ENCODE assay signal across 8 cellular contexts in genomic region chr5:144169904-144170275, GRCh38. TPM values are rescaled to one million over a fixed set of nuclear protein-coding genes. Genes with fewer than 3 reads are reported as not detected.
A peak's percentile ranks its signal among the peaks of the same experiment; 100 is the strongest.
DNase-seq lines count a peak whose midpoint lies in the region; ATAC-seq and TF ChIP-seq lines count a peak whose summit lies in the region.

No MANE protein-coding gene starts in this region.

- intact Hi-C loops in ovary (cut with DNase I), result no loop called here

- no peak for TF ChIP-seq EP300 in ovary (IDR thresholded peaks at IDR 0.05)

- H3K4me1 ChIP-seq in Loucy (ENCODE audit: insufficient read depth, low read length, poor library complexity, severe bottlenecking), result peaks cover 45% of the 10 kb centered on the region
- no peaks in the 10 kb centered on the region for H3K4me1 ChIP-seq in endodermal cell (ENCODE audit: control insufficient read depth, insufficient read depth, low read length)
- peaks cover 3% of the 10 kb centered on the region for H3K4me1 ChIP-seq in ovary (ENCODE audit: insufficient read depth)

- H3K36me3 ChIP-seq in Loucy (ENCODE audit: insufficient read depth, low read length), result peaks cover 5% of the 10 kb centered on the region; the same call in 1 of the 2 replicates
- H3K36me3 ChIP-seq in endodermal cell (ENCODE audit: control insufficient read depth, insufficient read depth, low read length), result peaks cover 33% of the 10 kb centered on the region
- no peaks in the 10 kb centered on the region for H3K36me3 ChIP-seq in ovary

- ATAC-seq in HG02973 (IDR thresholded peaks at IDR 0.05; ENCODE audit: unreplicated experiment), result no peak
- no peak for ATAC-seq in GM18870 (IDR thresholded peaks at IDR 0.05; ENCODE audit: unreplicated experiment)

- WGBS in endodermal cell (ENCODE audit: insufficient coverage in 1 of 2, insufficient read length in 1 of 2), 2 experiments, result 5 to 7% methylated on average over 3 to 12 of the region's 12 CpGs
- WGBS in ovary, 3 donors, result 1% methylated on average over 12 of the region's 12 CpGs

- TF ChIP-seq POLR2A in ovary (IDR thresholded peaks at IDR 0.05), result no peak

- H3K36me3 Mint-ChIP-seq in endodermal cell (ENCODE audit: low read depth), result peaks cover 15% of the 10 kb centered on the region

- H3K4me2 ChIP-seq in Loucy (ENCODE audit: low read depth, low read length, poor library complexity, severe bottlenecking), result peak overlapping the region; percentile 95

- peaks cover 6% of the 10 kb centered on the region for H3K27me3 Mint-ChIP-seq in endodermal cell (ENCODE audit: insufficient read depth)

- H3K4me3 ChIP-seq in GM12864 (ENCODE audit: low read depth, low read length) (peak overlapping the region; percentile 90), Loucy (ENCODE audit: low read length, poor library complexity, severe bottlenecking) (peak overlapping the region; percentile 87), endodermal cell (ENCODE audit: low read length) (peak overlapping the region; percentile 84), ovary (peak overlapping the region; percentile 59)

- no peaks in the 10 kb centered on the region for H3F3A ChIP-seq in Loucy (ENCODE audit: low read depth)

- H3K79me2 ChIP-seq in Loucy (ENCODE audit: insufficient read depth, low read length), result peaks cover 38% of the 10 kb centered on the region

- no peak for DNase-seq in GM12864 (ENCODE audit: low read depth)
- no peak for DNase-seq in endodermal cell
- DNase-seq in ovary, result no peak
- no peak for DNase-seq in amygdala (lab: John Stamatoyannopoulos, UW)
- DNase-seq in SW480 (ENCODE audit: low spot score), result no peak

- peaks cover 21% of the 10 kb centered on the region for H3K4me1 Mint-ChIP-seq in endodermal cell

- peak overlapping the region; percentile 97 for H3K27ac Mint-ChIP-seq in endodermal cell

- H4K20me1 ChIP-seq in Loucy (ENCODE audit: insufficient read depth, low read length, poor library complexity, severe bottlenecking), result peaks cover 26% of the 10 kb centered on the region

- H2AFZ ChIP-seq in Loucy (ENCODE audit: low read length), result peak overlapping the region; percentile 89

- peak overlapping the region; percentile 94 for H3K4me3 Mint-ChIP-seq in endodermal cell

- H3K9me2 ChIP-seq in Loucy (replicated peaks; ENCODE audit: low read depth, low read length), result no peaks in the 10 kb centered on the region

- no peaks in the 10 kb centered on the region for H3K9me3 Mint-ChIP-seq in endodermal cell

- no peak overlapping the region for H3K27ac ChIP-seq in endodermal cell (ENCODE audit: low read depth, low read length)
- peak overlapping the region in 1 of 2 donors; percentile 26 for H3K27ac ChIP-seq in ovary

- TF ChIP-seq CTCF in GM12864 (IDR thresholded peaks at IDR 0.05; ENCODE audit: low read depth, low read length, missing control alignments), result no peak
- no peak for TF ChIP-seq CTCF in Loucy (conservative IDR thresholded peaks at IDR 0.05; ENCODE audit: low read length)
- no peak for TF ChIP-seq CTCF in endodermal cell (conservative IDR thresholded peaks at IDR 0.05)
- no peak for TF ChIP-seq CTCF in ovary (IDR thresholded peaks at IDR 0.05)

- H3K9ac ChIP-seq in Loucy (ENCODE audit: low read depth, low read length, poor library complexity, severe bottlenecking) (peak overlapping the region; percentile 81), endodermal cell (ENCODE audit: extremely low read depth, low read length, poor library complexity, severe bottlenecking) (peak overlapping the region; percentile 88)

- H3K27me3 ChIP-seq in Loucy (ENCODE audit: insufficient read depth, low read length, poor library complexity, severe bottlenecking) (no peaks in the 10 kb centered on the region), endodermal cell (ENCODE audit: control insufficient read depth, insufficient read depth, low read length, poor library complexity, severe bottlenecking) (no peaks in the 10 kb centered on the region), ovary (no peaks in the 10 kb centered on the region)

- H3K9me3 ChIP-seq in Loucy (ENCODE audit: insufficient read depth, low read depth, low read length) (no peaks in the 10 kb centered on the region), endodermal cell (ENCODE audit: control insufficient read depth, low read length) (no peaks in the 10 kb centered on the region), ovary (no peaks in the 10 kb centered on the region)

RNA-seq across cellular contexts. Expression of gene YIPF5, which starts 0.6 kb away (rescaled TPM):
- total RNA-seq in endodermal cell (10 to 100 TPM; 46.8 to 54.0 TPM), ovary (10 to 100 TPM; 26.2 to 43.8 (median 35.4) TPM)
- polyA plus RNA-seq in endodermal cell (2013, experiment 1 of 2), result 47.8 TPM
- polyA plus RNA-seq in endodermal cell (2013, experiment 2 of 2), result 42.1 TPM
- polyA plus RNA-seq in ovary, result 10 to 100 TPM; 15.9 to 46.2 TPM

RNA-seq across cellular contexts. Expression of gene KCTD16, which starts 0.8 kb away (rescaled TPM):
- total RNA-seq in endodermal cell (under 1 TPM; 0.29 to 0.44 TPM), ovary (under 1 TPM in 6 of 7 donors, not detected in 1; under 0.01 to 0.46 (median 0.13) TPM)
- polyA plus RNA-seq in endodermal cell (2013, experiment 1 of 2), result 1.1 TPM
- 0.83 TPM for polyA plus RNA-seq in endodermal cell (2013, experiment 2 of 2)
- polyA plus RNA-seq in ovary, result under 1 TPM; 0.05 to 0.23 TPM
